ENCODE assay signal across 8 cellular contexts in genomic region chr5:134525687-134526482, GRCh38. TPM values are rescaled to one million over a fixed set of nuclear protein-coding genes. Genes with fewer than 3 reads are reported as not detected.
DNase-seq lines count a peak whose midpoint lies in the region; ATAC-seq, FAIRE-seq and TF ChIP-seq lines count a peak whose summit lies in the region.

No MANE protein-coding gene starts in this region.

- H3K9ac ChIP-seq in SU-DHL-6 (ENCODE audit: low read length) = peak overlapping the region; percentile 95

- peak; percentile 81 for DNase-seq in AG10803 (ENCODE audit: low read depth)
- DNase-seq in LoVo (ENCODE audit: low spot score) = peak; percentile 53
- peak; percentile 84 for DNase-seq in amniotic epithelial cell (ENCODE audit: low read depth)
- DNase-seq in cardiac septum (ENCODE audit: low spot score) = peak; percentile 82
- DNase-seq in pancreas = peak; percentile 78 to 87 (median 81)

- H3K27me3 ChIP-seq in SU-DHL-6 (ENCODE audit: low read length) (no peaks in the 10 kb centered on the region), pancreas (no peaks in the 10 kb centered on the region)

- peaks cover 28% of the 10 kb centered on the region for H3F3A ChIP-seq in SU-DHL-6 (ENCODE audit: insufficient read depth)

- H3K4me3 ChIP-seq in AG10803 (ENCODE audit: low read length) = peak overlapping the region; percentile 87
- H3K4me3 ChIP-seq in SU-DHL-6 (ENCODE audit: insufficient read depth, low read length, poor library complexity, severe bottlenecking) = peak overlapping the region; percentile 86
- peak overlapping the region; percentile 73 to 93 (median 82) for H3K4me3 ChIP-seq in pancreas
- peak overlapping the region; percentile 90 for H3K4me3 ChIP-seq in urinary bladder (ENCODE audit: low read depth, low read length)

- H3K79me2 ChIP-seq in SU-DHL-6 (ENCODE audit: insufficient read depth, low read length) = peaks cover 41% of the 10 kb centered on the region

- intact Hi-C loops in cardiac septum (cut with DNase I) = loop anchor here (1.0 to 2.0 kb wide), 2 partner anchors 19 to 60 kb away; no protein-coding TSS in a partner anchor
- intact Hi-C loops in pancreas (cut with DNase I) = loop anchor here in 2 of 3 donors (5.0 kb wide), 1 partner anchor 114 kb away; the partner anchor contains the start of gene CDKN2AIPNL (in 2 of the 2)

- TF ChIP-seq CTCF in AG10803 (conservative IDR thresholded peaks at IDR 0.05; ENCODE audit: low read length) = peak; percentile 7; the same call in 1 of the 2 replicates
- TF ChIP-seq CTCF in SU-DHL-6 (IDR thresholded peaks at IDR 0.05; ENCODE audit: insufficient read depth, low read length, poor library complexity, severe bottlenecking) = no peak
- no peak for TF ChIP-seq CTCF in pancreas (IDR thresholded peaks at IDR 0.05)

- no peak for FAIRE-seq in pancreas (lab: Jason Lieb, UNC)

- H2AFZ ChIP-seq in SU-DHL-6 (ENCODE audit: low read depth, low read length, severe bottlenecking) = peak overlapping the region; percentile 64

- peak overlapping the region; percentile 88 for H3K4me2 ChIP-seq in SU-DHL-6 (ENCODE audit: low read depth, low read length, poor library complexity, severe bottlenecking)

- H4K20me1 ChIP-seq in SU-DHL-6 (ENCODE audit: low read depth, low read length) = no peaks in the 10 kb centered on the region

- peak; percentile 5 for ATAC-seq in GM19397 (IDR thresholded peaks at IDR 0.05; ENCODE audit: unreplicated experiment)
- peak in 2 of 4 donors; percentile 15 to 43 for ATAC-seq in pancreas

- 0% methylated on average over 58 to 84 of the region's 84 CpGs for WGBS in pancreas, 2 donors
- under 1% methylated on average over 84 of the region's 84 CpGs for WGBS in urinary bladder

- H3K9me3 ChIP-seq in SU-DHL-6 (ENCODE audit: insufficient read depth, low read length) (no peaks in the 10 kb centered on the region), pancreas (no peaks in the 10 kb centered on the region)

- H3K36me3 ChIP-seq in SU-DHL-6 (ENCODE audit: low read length) = no peaks in the 10 kb centered on the region
- no peaks in the 10 kb centered on the region for H3K36me3 ChIP-seq in pancreas
- no peaks in the 10 kb centered on the region for H3K36me3 ChIP-seq in urinary bladder (ENCODE audit: insufficient read depth)

- peaks cover 28 to 52% (median 44%) of the 10 kb centered on the region in 3 donors for H3K4me1 ChIP-seq in pancreas
- peaks cover 4% of the 10 kb centered on the region for H3K4me1 ChIP-seq in urinary bladder (ENCODE audit: insufficient read depth)

- H3K27ac ChIP-seq in SU-DHL-6 (ENCODE audit: low read depth, low read length) (peak overlapping the region; percentile 84), pancreas (peak overlapping the region; percentile 97 to 99 (median 98)), urinary bladder (ENCODE audit: low read depth) (peak overlapping the region; percentile 96)

- no peaks in the 10 kb centered on the region for H3K9me2 ChIP-seq in SU-DHL-6 (replicated peaks; ENCODE audit: insufficient read depth, low read length)

RNA-seq across cellular contexts. Expression of gene JADE2, which starts 0.4 kb away (rescaled TPM):
- total RNA-seq in cardiac septum (25.7 TPM), pancreas (10 to 100 TPM; 25.7 to 42.7 (median 27.4) TPM), urinary bladder (8.9 TPM)
- polyA plus RNA-seq in pancreas (10 to 100 TPM in 1 of 2 donors, 1 to 10 TPM in 1; 9.6 to 12.6 TPM), urinary bladder (41.2 TPM)
